ENCODE assay signal across 1 cellular context in genomic region chr19:19191920-19192882, GRCh38.
TF ChIP-seq lines count a peak whose summit lies in the region.

Gene BORCS8, minus strand, starts transcription at chr19:19192152. Its CDS starts 35 bp downstream, at chr19:19192117.
A gene with protein sequence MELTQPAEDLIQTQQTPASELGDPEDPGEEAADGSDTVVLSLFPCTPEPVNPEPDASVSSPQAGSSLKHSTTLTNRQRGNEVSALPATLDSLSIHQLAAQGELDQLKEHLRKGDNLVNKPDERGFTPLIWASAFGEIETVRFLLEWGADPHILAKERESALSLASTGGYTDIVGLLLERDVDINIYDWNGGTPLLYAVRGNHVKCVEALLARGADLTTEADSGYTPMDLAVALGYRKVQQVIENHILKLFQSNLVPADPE (plus strand): TSS chr19:19192258. CDS start chr19:19193947, 1,689 bp downstream.

TF ChIP-seq in A549, 52 proteins besides CTCF, POLR2A, EP300 and RAD21 (continued from another document):
- no peak for TF ChIP-seq E2F6 (IDR thresholded peaks at IDR 0.05; ENCODE audit: borderline replicate concordance, low read depth)
- TF ChIP-seq KDM1A (IDR thresholded peaks at IDR 0.05; ENCODE audit: low read depth), result no peak
- no peak for TF ChIP-seq GATA3 (IDR thresholded peaks at IDR 0.05; ENCODE audit: borderline replicate concordance)
- TF ChIP-seq MYC (IDR thresholded peaks at IDR 0.05; ENCODE audit: borderline replicate concordance, low read length), result no peak
- TF ChIP-seq MAFK (IDR thresholded peaks at IDR 0.05; ENCODE audit: partially characterized antibody), result no peak
- no peak for TF ChIP-seq RFX5 (IDR thresholded peaks at IDR 0.05)
- no peak for TF ChIP-seq FOSL2 (IDR thresholded peaks at IDR 0.05)
- TF ChIP-seq FOSL2 (CRISPR knock-in tag; IDR thresholded peaks at IDR 0.05), result no peak
- TF ChIP-seq, protein P1, sequence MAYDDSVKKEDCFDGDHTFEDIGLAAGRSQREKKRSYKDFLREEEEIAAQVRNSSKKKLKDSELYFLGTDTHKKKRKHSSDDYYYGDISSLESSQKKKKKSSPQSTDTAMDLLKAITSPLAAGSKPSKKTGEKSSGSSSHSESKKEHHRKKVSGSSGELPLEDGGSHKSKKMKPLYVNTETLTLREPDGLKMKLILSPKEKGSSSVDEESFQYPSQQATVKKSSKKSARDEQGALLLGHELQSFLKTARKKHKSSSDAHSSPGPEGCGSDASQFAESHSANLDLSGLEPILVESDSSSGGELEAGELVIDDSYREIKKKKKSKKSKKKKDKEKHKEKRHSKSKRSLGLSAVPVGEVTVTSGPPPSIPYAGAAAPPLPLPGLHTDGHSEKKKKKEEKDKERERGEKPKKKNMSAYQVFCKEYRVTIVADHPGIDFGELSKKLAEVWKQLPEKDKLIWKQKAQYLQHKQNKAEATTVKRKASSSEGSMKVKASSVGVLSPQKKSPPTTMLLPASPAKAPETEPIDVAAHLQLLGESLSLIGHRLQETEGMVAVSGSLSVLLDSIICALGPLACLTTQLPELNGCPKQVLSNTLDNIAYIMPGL (CRISPR knock-in tag; IDR thresholded peaks at IDR 0.05; ENCODE audit: borderline replicate concordance), result 0 out of 2 replicates have a peak, but pooled peaks have one; percentile 68
- TF ChIP-seq RNF2 (IDR thresholded peaks at IDR 0.05; ENCODE audit: borderline replicate concordance, low read depth), result no peak
